Comparison of ENCODE assay signal across 22 cellular contexts in the genomic region with DNA sequence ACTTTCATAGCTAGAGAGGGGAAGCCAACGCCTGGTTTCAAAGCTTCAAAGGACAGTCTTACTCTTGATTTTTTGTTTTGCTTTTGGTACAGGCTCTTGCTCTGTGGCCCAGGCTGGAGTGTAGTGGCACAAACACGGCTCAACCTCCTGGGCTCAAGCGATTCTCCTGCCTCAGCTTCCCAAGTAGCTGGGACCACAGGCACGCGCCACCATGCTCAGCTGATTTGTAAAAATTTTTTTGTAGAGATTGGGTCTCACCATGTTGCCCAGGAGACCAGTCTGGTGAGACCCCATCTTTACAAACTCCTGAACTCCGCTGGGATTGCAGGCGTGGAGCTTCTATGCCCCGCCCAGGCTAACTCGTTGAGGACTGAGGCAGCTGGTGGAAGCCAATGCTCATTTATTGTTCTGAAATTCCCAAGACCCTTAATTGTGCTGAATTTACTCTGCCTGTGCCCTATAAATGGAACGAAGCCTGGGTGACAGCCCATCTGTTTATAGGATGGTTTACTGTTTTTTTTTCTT. TPM values are rescaled to one million over a fixed set of nuclear protein-coding genes. Genes with fewer than 3 reads are reported as not detected.
A peak's percentile ranks its signal among the peaks of the same experiment; 100 is the strongest.
DNase-seq lines count a peak whose midpoint lies in the region; ATAC-seq and TF ChIP-seq lines count a peak whose summit lies in the region.
"Had no signal": no experiment of that assay in that cellular context is flagged by ENCODE, and none has a peak within 500 bp of the region (broad histone marks: within the 10 kb centered on the region; RNA-seq: fewer than 3 reads in every experiment).

No MANE protein-coding gene starts in this region.

- H3K4me1 Mint-ChIP-seq in CD8-positive, alpha-beta memory T cell: peaks cover 37 to 54% (median 53%) of the 10 kb centered on the region in 3 donors
- peaks cover 25% of the 10 kb centered on the region for H3K4me1 Mint-ChIP-seq in activated naive CD8-positive, alpha-beta T cell treated with anti-CD3 and anti-CD28 coated beads, Interleukin-2, amount 50 U/mL, for 24 hours

- no peak overlapping the region for H3K27ac ChIP-seq in CD8-positive, alpha-beta memory T cell (ENCODE audit: low read depth, low read length)
- H3K27ac ChIP-seq in sigmoid colon: no peak overlapping the region
- no peak overlapping the region for H3K27ac ChIP-seq in vagina
- H3K27ac ChIP-seq: BLaER1, breast epithelium, ovary had no signal

- peak overlapping the region in 7 of 8 donors; percentile 32 to 81 (median 73) for H3K27ac Mint-ChIP-seq in CD8-positive, alpha-beta memory T cell
- peak overlapping the region; percentile 34 for H3K27ac Mint-ChIP-seq in activated naive CD8-positive, alpha-beta T cell treated with anti-CD3 and anti-CD28 coated beads, Interleukin-2, amount 50 U/mL, for 24 hours

- CTCF ChIA-PET in CD8-positive, alpha-beta memory T cell (lab: Charles Lee): interaction anchor here (1.6 kb wide), 2 partner anchors 14 to 19 kb away, joined by 5 to 6 read pairs; no protein-coding TSS in a partner anchor

- peak; percentile 54 for DNase-seq in activated effector memory CD4-positive, alpha-beta T cell treated with anti-CD3 and anti-CD28 coated beads, Interleukin-2, amount 50 U/mL, for 16 hours
- no peak for DNase-seq in activated effector memory CD4-positive, alpha-beta T cell treated with Interleukin-2 at 50 U/mL for 16 hours
- no peak for DNase-seq in CD8-positive, alpha-beta memory T cell
- DNase-seq in activated naive CD8-positive, alpha-beta T cell treated with anti-CD3 and anti-CD28 coated beads, Interleukin-2, amount 50 U/mL, for 24 hours: no peak
- peak; percentile 61 for DNase-seq in sigmoid colon
- DNase-seq in vagina (ENCODE audit: extremely low spot score in 2 of 2): no peak
- DNase-seq in OCI-M2 (lab: John Stamatoyannopoulos, UW; ENCODE audit: unreplicated experiment): no peak
- DNase-seq: activated CD8-positive, alpha-beta memory T cell treated with anti-CD3 and anti-CD28 coated beads for 24 hours; amniotic stem cell; dermis blood vessel endothelial cell; naive B cell; NCI-H1417; NCI-H2107; NCI-H526; stimulated activated naive CD8-positive, alpha-beta T cell treated with anti-CD3 and anti-CD28 coated beads, Interleukin-15, amount 100 ng/mL, for 72 hours; T1000; trophoblast cell had no signal

- H3K36me3 Mint-ChIP-seq in CD8-positive, alpha-beta memory T cell: peaks cover 15 to 72% (median 20%) of the 10 kb centered on the region in 3 donors
- H3K36me3 Mint-ChIP-seq in activated naive CD8-positive, alpha-beta T cell treated with anti-CD3 and anti-CD28 coated beads, Interleukin-2, amount 50 U/mL, for 24 hours (ENCODE audit: low read depth): peaks cover 49% of the 10 kb centered on the region

- TF ChIP-seq CTCF in sigmoid colon (IDR thresholded peaks at IDR 0.05) (no peak), vagina (IDR thresholded peaks at IDR 0.05) (no peak)

- H3K9me3 Mint-ChIP-seq in CD8-positive, alpha-beta memory T cell: no peaks in the 10 kb centered on the region
- H3K9me3 Mint-ChIP-seq in activated naive CD8-positive, alpha-beta T cell treated with anti-CD3 and anti-CD28 coated beads, Interleukin-2, amount 50 U/mL, for 24 hours: no peaks in the 10 kb centered on the region
- H3K9me3 Mint-ChIP-seq: naive B cell; stimulated activated naive CD8-positive, alpha-beta T cell treated with anti-CD3 and anti-CD28 coated beads, Interleukin-15, amount 100 ng/mL, for 72 hours had no signal

- intact Hi-C loops in sigmoid colon (cut with DNase I) (no loop called here), vagina (cut with DNase I) (no loop called here)

- peaks cover 18% of the 10 kb centered on the region for H3K4me1 ChIP-seq in CD8-positive, alpha-beta memory T cell (ENCODE audit: insufficient read depth, low read length)
- peaks cover 0 to 29% (median 20%) of the 10 kb centered on the region in 4 donors for H3K4me1 ChIP-seq in sigmoid colon
- H3K4me1 ChIP-seq in vagina: peaks cover 34% of the 10 kb centered on the region
- H3K4me1 ChIP-seq: HAP-1 had no signal

- H3K9me3 ChIP-seq in CD8-positive, alpha-beta memory T cell (ENCODE audit: low read length): no peaks in the 10 kb centered on the region
- H3K9me3 ChIP-seq in sigmoid colon (no peaks in the 10 kb centered on the region), vagina (no peaks in the 10 kb centered on the region)
- H3K9me3 ChIP-seq: HAP-1, ovary had no signal

- no peaks in the 10 kb centered on the region for H3K27me3 ChIP-seq in CD8-positive, alpha-beta memory T cell (ENCODE audit: insufficient read depth, low read length, poor library complexity, severe bottlenecking)
- H3K27me3 ChIP-seq in sigmoid colon (no peaks in the 10 kb centered on the region), vagina (no peaks in the 10 kb centered on the region)
- H3K27me3 ChIP-seq: BLaER1, breast epithelium, ovary had no signal

- H3K36me3 ChIP-seq in CD8-positive, alpha-beta memory T cell (ENCODE audit: insufficient read depth, low read length): peaks cover 26% of the 10 kb centered on the region
- peaks cover 0 to 65% (median 17%) of the 10 kb centered on the region in 4 donors for H3K36me3 ChIP-seq in sigmoid colon
- H3K36me3 ChIP-seq in vagina: peaks cover 0 to 42% of the 10 kb centered on the region in 2 donors
- H3K36me3 ChIP-seq: breast epithelium, ovary had no signal

- H3K27me3 Mint-ChIP-seq in CD8-positive, alpha-beta memory T cell: no peaks in the 10 kb centered on the region
- H3K27me3 Mint-ChIP-seq in activated naive CD8-positive, alpha-beta T cell treated with anti-CD3 and anti-CD28 coated beads, Interleukin-2, amount 50 U/mL, for 24 hours: no peaks in the 10 kb centered on the region
- H3K27me3 Mint-ChIP-seq: naive B cell; stimulated activated naive CD8-positive, alpha-beta T cell treated with anti-CD3 and anti-CD28 coated beads, Interleukin-15, amount 100 ng/mL, for 72 hours had no signal

- no peak for ATAC-seq in activated naive CD8-positive, alpha-beta T cell treated with anti-CD3 and anti-CD28 coated beads, Interleukin-2, amount 50 U/mL, for 24 hours
- no peak for ATAC-seq in GM21825 (IDR thresholded peaks at IDR 0.05; ENCODE audit: unreplicated experiment)
- ATAC-seq: stimulated activated naive CD8-positive, alpha-beta T cell treated with anti-CD3 and anti-CD28 coated beads, Interleukin-15, amount 100 ng/mL, for 72 hours had no signal

- no peak overlapping the region for H3K4me3 Mint-ChIP-seq in CD8-positive, alpha-beta memory T cell
- H3K4me3 Mint-ChIP-seq in activated naive CD8-positive, alpha-beta T cell treated with anti-CD3 and anti-CD28 coated beads, Interleukin-2, amount 50 U/mL, for 24 hours: no peak overlapping the region
- H3K4me3 Mint-ChIP-seq: naive B cell; stimulated activated naive CD8-positive, alpha-beta T cell treated with anti-CD3 and anti-CD28 coated beads, Interleukin-15, amount 100 ng/mL, for 72 hours had no signal

- H3K4me3 ChIP-seq in CD8-positive, alpha-beta memory T cell (ENCODE audit: low read length): no peak overlapping the region
- no peak overlapping the region for H3K4me3 ChIP-seq in sigmoid colon
- no peak overlapping the region for H3K4me3 ChIP-seq in vagina
- H3K4me3 ChIP-seq: BLaER1, breast epithelium, HAP-1, ovary had no signal

- TF ChIP-seq EP300 in sigmoid colon (IDR thresholded peaks at IDR 0.05): no peak

- WGBS in sigmoid colon, 2 donors: 92 to 94% methylated on average over 10 of the region's 10 CpGs

- POLR2A ChIA-PET in CD8-positive, alpha-beta memory T cell (lab: Charles Lee): interaction anchor here (1.0 kb wide), 1 partner anchor 12 kb away, joined by 3 read pairs; no protein-coding TSS in a partner anchor

- TF ChIP-seq POLR2A in sigmoid colon (IDR thresholded peaks at IDR 0.05) (no peak), vagina (IDR thresholded peaks at IDR 0.05) (no peak)

RNA-seq across cellular contexts. Expression of a gene that starts 18.0 kb away (rescaled TPM):
- 100 to 1,000 TPM; 572 to 579 TPM for total RNA-seq in CD8-positive, alpha-beta memory T cell
- polyA plus RNA-seq in CD8-positive, alpha-beta memory T cell: 370 TPM
- 100 to 1,000 TPM; 101 to 168 (median 122) TPM for total RNA-seq in sigmoid colon
- 100 to 1,000 TPM; 144 to 292 (median 165) TPM for polyA plus RNA-seq in sigmoid colon
- total RNA-seq in vagina: 144 TPM

Comparison
In these comparisons a context has a peak if more than half of its experiments do, and no peak if none do; other contexts are left out.
1. DNase-seq: peak in activated effector memory CD4-positive, alpha-beta T cell treated with anti-CD3 and anti-CD28 coated beads, Interleukin-2, amount 50 U/mL, for 16 hours (single experiment) and sigmoid colon (single experiment); none in activated effector memory CD4-positive, alpha-beta T cell treated with Interleukin-2 at 50 U/mL for 16 hours (single experiment), CD8-positive, alpha-beta memory T cell (0 of 5), activated naive CD8-positive, alpha-beta T cell treated with anti-CD3 and anti-CD28 coated beads, Interleukin-2, amount 50 U/mL, for 24 hours (single experiment), vagina (0 of 2) and OCI-M2 (single experiment).